In the genomic region with DNA sequence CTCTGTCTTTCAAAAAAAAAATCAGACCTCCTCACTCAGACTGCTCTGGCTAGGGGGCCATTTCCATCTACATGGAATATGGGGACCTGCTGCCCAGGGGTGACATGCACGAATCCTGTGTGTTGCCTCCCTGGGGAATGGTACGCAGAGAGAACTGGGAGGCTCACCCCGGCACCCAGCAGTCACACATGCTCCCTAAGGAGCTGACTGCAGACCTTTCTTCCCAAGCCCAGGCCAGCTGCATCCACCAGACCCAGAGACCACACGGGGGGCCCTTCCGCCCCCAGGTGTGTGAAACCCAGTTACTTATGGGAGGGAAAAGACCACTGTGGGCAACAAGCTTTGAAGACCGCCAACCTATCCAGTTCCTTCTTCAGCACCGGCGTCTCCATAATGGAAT, we compare ENCODE assay signal across 38 cellular contexts. TPM values are rescaled to one million over a fixed set of nuclear protein-coding genes. Genes with fewer than 3 reads are reported as not detected.
DNase-seq lines count a peak whose midpoint lies in the region; ATAC-seq, FAIRE-seq and TF ChIP-seq lines count a peak whose summit lies in the region.
"Had no signal": no experiment of that assay in that cellular context is flagged by ENCODE, and none has a peak within 500 bp of the region (broad histone marks: within the 10 kb centered on the region; RNA-seq: fewer than 3 reads in every experiment).

No MANE protein-coding gene starts in this region.

- no peaks in the 10 kb centered on the region for H3K27me3 Mint-ChIP-seq in activated CD4-positive, alpha-beta T cell treated with anti-CD3 and anti-CD28 coated beads, Interleukin-2, amount 10 ng/mL, durations not matched to agents 24 days and 14 days
- no peaks in the 10 kb centered on the region for H3K27me3 Mint-ChIP-seq in chondrocyte (ENCODE audit: low read depth)
- H3K27me3 Mint-ChIP-seq: B cell; CD4-positive, alpha-beta memory T cell; CD4-positive, alpha-beta T cell; CD4-positive, CD25-positive, alpha-beta regulatory T cell; CD8-positive, alpha-beta memory T cell had no signal

- TF ChIP-seq CTCF in chondrocyte (IDR thresholded peaks at IDR 0.05) (no peak), pancreas (IDR thresholded peaks at IDR 0.05) (no peak)

- no peaks in the 10 kb centered on the region for H3K9me3 ChIP-seq in BLaER1 treated with 17β-estradiol and CSF1 and Interleukin-3, amounts not matched to agents 10 nM and 100 nM (replicated peaks in 1 of 11)
- no peaks in the 10 kb centered on the region for H3K9me3 ChIP-seq in pancreas
- H3K9me3 ChIP-seq: A549, BE2C, BLaER1, Caco-2 had no signal

- peak; percentile 50 for DNase-seq in activated CD4-positive, alpha-beta T cell treated with anti-CD3 and anti-CD28 coated beads, Interleukin-2, amount 10 ng/mL, durations not matched to agents 24 days and 14 days
- DNase-seq in activated CD4-positive, alpha-beta T cell treated with anti-CD3 and anti-CD28 coated beads for 4 hours, result no peak
- peak; percentile 69 for DNase-seq in chondrocyte (ENCODE audit: low spot score)
- no peak for DNase-seq in pancreas
- DNase-seq in NCI-H748 (lab: John Stamatoyannopoulos, UW; ENCODE audit: unreplicated experiment), result no peak
- DNase-seq: 8988T; ACHN; AML-193; BE2C; C1 segment of cervical spinal cord; Caco-2; Calu3; CD4-positive, alpha-beta memory T cell; CD4-positive, alpha-beta T cell; CD4-positive, CD25-positive, alpha-beta regulatory T cell; CD8-positive, alpha-beta memory T cell; CD8-positive, alpha-beta T cell; COR-L47; DMS 273 treated with DMSO at 0.1 percent for 48 hours; DMS153; DMS53; DMS79; DMS79 treated with DMSO at 0.1 percent for 48 hours; DND-41; EL had no signal

- H3K36me3 ChIP-seq in BLaER1 treated with 17β-estradiol and CSF1 and Interleukin-3, amounts not matched to agents 10 nM and 100 nM, result peaks cover 7 to 55% (median 40%) of the 10 kb centered on the region in 11 experiments; a peak in 21 of 22 replicates
- H3K36me3 ChIP-seq in rectal smooth muscle tissue (ENCODE audit: control insufficient read depth, insufficient read depth, low read length) (peaks cover 6% of the 10 kb centered on the region), pancreas (no peaks in the 10 kb centered on the region)

- peaks cover 71 to 100% (median 89%) of the 10 kb centered on the region in 10 experiments for H3K4me1 ChIP-seq in BLaER1 treated with 17β-estradiol and CSF1 and Interleukin-3, amounts not matched to agents 10 nM and 100 nM
- H3K4me1 ChIP-seq in rectal smooth muscle tissue (ENCODE audit: control insufficient read depth, insufficient read depth, low read length) (no peaks in the 10 kb centered on the region), pancreas (no peaks in the 10 kb centered on the region)
- H3K4me1 ChIP-seq: A549, BE2C, Caco-2 had no signal

- H3K4me3 ChIP-seq in BLaER1 treated with 17β-estradiol and CSF1 and Interleukin-3, amounts not matched to agents 10 nM and 100 nM, result no peak overlapping the region
- H3K4me3 ChIP-seq in rectal smooth muscle tissue (ENCODE audit: low read length), result no peak overlapping the region
- no peak overlapping the region for H3K4me3 ChIP-seq in pancreas
- H3K4me3 ChIP-seq: A549, BLaER1 had no signal

- H3K4me3 Mint-ChIP-seq in activated CD4-positive, alpha-beta T cell treated with anti-CD3 and anti-CD28 coated beads, Interleukin-2, amount 10 ng/mL, durations not matched to agents 24 days and 14 days, result no peak overlapping the region
- no peak overlapping the region for H3K4me3 Mint-ChIP-seq in chondrocyte (ENCODE audit: unreplicated experiment)
- H3K4me3 Mint-ChIP-seq: B cell; CD4-positive, alpha-beta memory T cell; CD4-positive, alpha-beta T cell; CD4-positive, CD25-positive, alpha-beta regulatory T cell; CD8-positive, alpha-beta memory T cell; CD8-positive, alpha-beta T cell had no signal

- H3K9me3 Mint-ChIP-seq in activated CD4-positive, alpha-beta T cell treated with anti-CD3 and anti-CD28 coated beads, Interleukin-2, amount 10 ng/mL, durations not matched to agents 24 days and 14 days, result no peaks in the 10 kb centered on the region
- H3K9me3 Mint-ChIP-seq in chondrocyte (ENCODE audit: low read depth), result no peaks in the 10 kb centered on the region
- H3K9me3 Mint-ChIP-seq: CD4-positive, alpha-beta memory T cell; CD4-positive, alpha-beta T cell; CD4-positive, CD25-positive, alpha-beta regulatory T cell; CD8-positive, alpha-beta memory T cell; CD8-positive, alpha-beta T cell had no signal

- WGBS in pancreas, 2 donors, result 97% methylated on average over 8 of the region's 8 CpGs

- FAIRE-seq in pancreas (lab: Jason Lieb, UNC), result no peak
- FAIRE-seq: A204.1, A549, D721Med had no signal

- H3K27me3 ChIP-seq in BLaER1 treated with 17β-estradiol and CSF1 and Interleukin-3, amounts not matched to agents 10 nM and 100 nM, result no peaks in the 10 kb centered on the region
- H3K27me3 ChIP-seq in rectal smooth muscle tissue (ENCODE audit: control insufficient read depth, insufficient read depth, low read length) (peaks cover 5% of the 10 kb centered on the region), pancreas (no peaks in the 10 kb centered on the region)
- H3K27me3 ChIP-seq: BE2C, BLaER1 had no signal

- peak overlapping the region in 9 of 11 experiments; percentile 2 to 100 (median 98); a peak in 13 of 22 replicates for H3K4me2 ChIP-seq in BLaER1 treated with 17β-estradiol and CSF1 and Interleukin-3, amounts not matched to agents 10 nM and 100 nM
- H3K4me2 ChIP-seq: A549, BLaER1 had no signal

- no peak overlapping the region for H3K9ac ChIP-seq in BLaER1 treated with 17β-estradiol and CSF1 and Interleukin-3, amounts not matched to agents 10 nM and 100 nM
- H3K9ac ChIP-seq in rectal smooth muscle tissue (ENCODE audit: low read length), result peak overlapping the region; percentile 11
- H3K9ac ChIP-seq: BLaER1 had no signal

- peaks cover 17% of the 10 kb centered on the region for H3K4me1 Mint-ChIP-seq in activated CD4-positive, alpha-beta T cell treated with anti-CD3 and anti-CD28 coated beads, Interleukin-2, amount 10 ng/mL, durations not matched to agents 24 days and 14 days
- H3K4me1 Mint-ChIP-seq in chondrocyte (ENCODE audit: low read depth), result peaks cover 8% of the 10 kb centered on the region

- peaks cover 0 to 70% (median 4%) of the 10 kb centered on the region in 11 experiments; a peak in 8 of 22 replicates for H4K20me1 ChIP-seq in BLaER1 treated with 17β-estradiol and CSF1 and Interleukin-3, amounts not matched to agents 10 nM and 100 nM

- ATAC-seq in pancreas, result no peak
- no peak for ATAC-seq in HG03108 (IDR thresholded peaks at IDR 0.05; ENCODE audit: unreplicated experiment)
- ATAC-seq: A549; CD8-positive, alpha-beta T cell had no signal

- no peak overlapping the region for H3K27ac Mint-ChIP-seq in activated CD4-positive, alpha-beta T cell treated with anti-CD3 and anti-CD28 coated beads, Interleukin-2, amount 10 ng/mL, durations not matched to agents 24 days and 14 days
- H3K27ac Mint-ChIP-seq in chondrocyte (ENCODE audit: unreplicated experiment), result no peak overlapping the region
- H3K27ac Mint-ChIP-seq: B cell; CD14-positive monocyte; CD4-positive, alpha-beta T cell; CD8-positive, alpha-beta memory T cell; CD8-positive, alpha-beta T cell had no signal

- peaks cover 12% of the 10 kb centered on the region for H3K36me3 Mint-ChIP-seq in activated CD4-positive, alpha-beta T cell treated with anti-CD3 and anti-CD28 coated beads, Interleukin-2, amount 10 ng/mL, durations not matched to agents 24 days and 14 days (ENCODE audit: low read depth)
- peaks cover 2% of the 10 kb centered on the region for H3K36me3 Mint-ChIP-seq in chondrocyte (ENCODE audit: low read depth)

- H3K27ac ChIP-seq in BLaER1 treated with 17β-estradiol and CSF1 and Interleukin-3, amounts not matched to agents 10 nM and 100 nM, result 0 out of 22 replicates have a peak overlapping the region, but pooled peaks of 1 of the 11 experiments have one; percentile 8
- no peak overlapping the region for H3K27ac ChIP-seq in rectal smooth muscle tissue (ENCODE audit: low read depth, low read length)
- H3K27ac ChIP-seq in pancreas, result no peak overlapping the region
- H3K27ac ChIP-seq: 22Rv1, A549, BLaER1, C4-2B had no signal

- intact Hi-C loops in activated CD4-positive, alpha-beta T cell treated with anti-CD3 and anti-CD28 coated beads, Interleukin-2, amount 10 ng/mL, durations not matched to agents 24 days and 14 days (cut with micrococcal nuclease), result no loop called here
- intact Hi-C loops in pancreas (cut with DNase I), result no loop called here

RNA-seq across cellular contexts. Expression of a gene that starts 7.2 kb away (rescaled TPM):
- 19.1 and 22.1 TPM in 2 replicates for total RNA-seq in activated CD4-positive, alpha-beta T cell treated with anti-CD3 and anti-CD28 coated beads, Interleukin-2, amount 10 ng/mL, durations not matched to agents 24 days and 14 days
- 0.05 to 0.24 TPM (median 0.12 TPM) in 3 replicates for total RNA-seq in chondrocyte
- under 1 TPM; 0.12 to 0.87 (median 0.51) TPM for total RNA-seq in pancreas
- under 1 TPM; 0.34 to 0.40 TPM for polyA plus RNA-seq in pancreas
- total RNA-seq: Caco-2 had no signal
- polyA plus RNA-seq: AG04450, BJ had no signal

RNA-seq across cellular contexts. Expression of a gene that starts 27.0 kb away (rescaled TPM):
- total RNA-seq in activated CD4-positive, alpha-beta T cell treated with anti-CD3 and anti-CD28 coated beads, Interleukin-2, amount 10 ng/mL, durations not matched to agents 24 days and 14 days, result 10.6 and 10.9 TPM in 2 replicates
- total RNA-seq in chondrocyte (9.3 to 11.8 TPM (median 9.9 TPM) in 3 replicates), pancreas (1 to 10 TPM in 5 of 6 donors, under 1 TPM in 1; 0.95 to 2.8 (median 1.5) TPM)
- 1 to 10 TPM; 2.2 to 3.4 TPM for polyA plus RNA-seq in pancreas

Comparison
In these comparisons a context has a peak if more than half of its experiments do, and no peak if none do; other contexts are left out.
1. DNase-seq: peak in activated CD4-positive, alpha-beta T cell treated with anti-CD3 and anti-CD28 coated beads, Interleukin-2, amount 10 ng/mL, durations not matched to agents 24 days and 14 days (single experiment) and chondrocyte (single experiment); none in activated CD4-positive, alpha-beta T cell treated with anti-CD3 and anti-CD28 coated beads for 4 hours (0 of 2), pancreas (0 of 6) and NCI-H748 (single experiment).
2. RNA of a gene that starts 7.2 kb away (total RNA-seq): 19.1 to 22.1 TPM in activated CD4-positive, alpha-beta T cell treated with anti-CD3 and anti-CD28 coated beads, Interleukin-2, amount 10 ng/mL, durations not matched to agents 24 days and 14 days; 0.12 to 0.87 TPM in pancreas and 0.05 to 0.24 TPM in chondrocyte; every median in the first group is over 10 times any median in the second.